In genomic region chr9:6955251-6955921, GRCh38 we compare ENCODE assay signal across 8 cellular contexts.
A peak's percentile ranks its signal among the peaks of the same experiment; 100 is the strongest.
DNase-seq lines count a peak whose midpoint lies in the region; ATAC-seq lines count a peak whose summit lies in the region.

No MANE protein-coding gene starts in this region.

- peak; percentile 64 for ATAC-seq in GM21723 (IDR thresholded peaks at IDR 0.05; ENCODE audit: unreplicated experiment)

- DNase-seq in EH (ENCODE audit: low read depth) (peak; percentile 28), NCI-H526 (lab: John Stamatoyannopoulos, UW) (peak; percentile 91 to 93), glomerular endothelial cell (ENCODE audit: extremely low read depth, low read depth, low spot score) (peak; percentile 67), LoVo (ENCODE audit: low spot score) (no peak), SHP77 (lab: John Stamatoyannopoulos, UW) (no peak), NCI-H187 treated with DMSO at 0.1 percent for 48 hours (lab: John Stamatoyannopoulos, UW) (no peak), NAMALWA (ENCODE audit: low spot score) (no peak)

Comparison
In these comparisons a context has a peak if more than half of its experiments do, and no peak if none do; other contexts are left out.
1. DNase-seq: peak in EH (single experiment), NCI-H526 (2 of 2) and glomerular endothelial cell (single experiment); none in LoVo (single experiment), SHP77 (0 of 2), NCI-H187 treated with DMSO at 0.1 percent for 48 hours (single experiment) and NAMALWA (single experiment).